16 cellular contexts compared by ENCODE assay signal in genomic region chr13:113817860-113818691, GRCh38. TPM values are rescaled to one million over a fixed set of nuclear protein-coding genes. Genes with fewer than 3 reads are reported as not detected.
A peak's percentile ranks its signal among the peaks of the same experiment; 100 is the strongest.
DNase-seq lines count a peak whose midpoint lies in the region; ATAC-seq and TF ChIP-seq lines count a peak whose summit lies in the region.
"Had no signal": no experiment of that assay in that cellular context is flagged by ENCODE, and none has a peak within 500 bp of the region (broad histone marks: within the 10 kb centered on the region; RNA-seq: fewer than 3 reads in every experiment).

No MANE protein-coding gene starts in this region.

- H3K27me3 ChIP-seq in HUES6 (ENCODE audit: control insufficient read depth, insufficient read depth, low read length) (no peaks in the 10 kb centered on the region), mesenchymal stem cell (ENCODE audit: control insufficient read depth in 1 of 2, insufficient read depth in 1 of 2, low read length in 2 of 2) (no peaks in the 10 kb centered on the region), A673 (replicated peaks; ENCODE audit: insufficient read depth, low read depth, low read length, poor library complexity) (no peaks in the 10 kb centered on the region)

- POLR2A ChIA-PET in A673 (lab: Charles Lee; ENCODE audit: low non-redundant PET), result no interaction called here

- H2BK12ac ChIP-seq in mesenchymal stem cell (ENCODE audit: low read length in 2 of 2), result peak overlapping the region; percentile 41 to 68

- 91% methylated on average over 60 of the region's 60 CpGs for WGBS in mesenchymal stem cell

- H2BK15ac ChIP-seq in mesenchymal stem cell (ENCODE audit: low read depth, poor library complexity, severe bottlenecking), result no peak overlapping the region

- no peak overlapping the region for H3K14ac ChIP-seq in mesenchymal stem cell (ENCODE audit: low read length in 2 of 2)

- CTCF ChIA-PET in A673 (lab: Charles Lee), result no interaction called here

- H2AK5ac ChIP-seq in mesenchymal stem cell (ENCODE audit: low read length, severe bottlenecking), result peak overlapping the region; percentile 43

- peak overlapping the region; percentile 40 for H2BK120ac ChIP-seq in mesenchymal stem cell (ENCODE audit: low read depth, low read length)

- H3K4me3 ChIP-seq in HUES6 (ENCODE audit: low read depth, low read length) (no peak overlapping the region), coronary artery (no peak overlapping the region), mesenchymal stem cell (ENCODE audit: insufficient read depth in 1 of 2, low read depth in 1 of 2, low read length in 2 of 2) (peak overlapping the region in 1 of 2 experiments; percentile 18), A673 (ENCODE audit: low read depth, low read length, poor library complexity, severe bottlenecking) (no peak overlapping the region)
- H3K4me3 ChIP-seq: K562 had no signal

- no peak overlapping the region for H2BK5ac ChIP-seq in mesenchymal stem cell (ENCODE audit: low read depth, low read length, poor library complexity, severe bottlenecking)

- no peak overlapping the region for H4K8ac ChIP-seq in mesenchymal stem cell (ENCODE audit: low read length)

- no peak overlapping the region for H3K9ac ChIP-seq in HUES6 (ENCODE audit: low read length)
- H3K9ac ChIP-seq in mesenchymal stem cell (ENCODE audit: low read length), result no peak overlapping the region
- H3K9ac ChIP-seq: SK-N-SH had no signal

- intact Hi-C loops in A673 (cut with micrococcal nuclease; ENCODE audit: unreplicated experiment), result loop anchor here (2.0 kb wide), 1 partner anchor 409 kb away; no protein-coding TSS in a partner anchor

- H3K9me3 ChIP-seq in HUES6 (ENCODE audit: control insufficient read depth, insufficient read depth, low read depth, low read length) (no peaks in the 10 kb centered on the region), mesenchymal stem cell (ENCODE audit: control insufficient read depth, low read length) (no peaks in the 10 kb centered on the region), A673 (ENCODE audit: low read depth, low read length, poor library complexity, severe bottlenecking) (no peaks in the 10 kb centered on the region)
- H3K9me3 ChIP-seq: SK-N-SH had no signal

- H3K18ac ChIP-seq in mesenchymal stem cell (ENCODE audit: low read depth in 1 of 2, low read length in 2 of 2), result no peak overlapping the region

- H3K27ac ChIP-seq in HUES6 (ENCODE audit: low read depth, low read length) (0 out of 2 replicates have a peak overlapping the region, but pooled peaks have one; percentile 47), coronary artery (peak overlapping the region; percentile 54 to 83), mesenchymal stem cell (ENCODE audit: low read length, poor library complexity, severe bottlenecking) (no peak overlapping the region), substantia nigra (ENCODE audit: low read depth, low read length, poor library complexity, severe bottlenecking) (peak overlapping the region; percentile 27), A673 (ENCODE audit: low read depth, low read length, poor library complexity, severe bottlenecking) (no peak overlapping the region)

- H3K79me1 ChIP-seq in mesenchymal stem cell (replicated peaks; ENCODE audit: low read length, poor library complexity, severe bottlenecking), result peaks cover 9% of the 10 kb centered on the region

- no peaks in the 10 kb centered on the region; the same call in 1 of the 2 replicates for H3K36me3 ChIP-seq in HUES6 (ENCODE audit: control insufficient read depth, insufficient read depth, low read length)
- H3K36me3 ChIP-seq in mesenchymal stem cell (ENCODE audit: control insufficient read depth in 1 of 2, insufficient read depth in 2 of 2, low read depth in 1 of 2, low read length in 2 of 2), result peaks cover 16 to 61% of the 10 kb centered on the region in 2 experiments
- no peaks in the 10 kb centered on the region for H3K36me3 ChIP-seq in A673 (ENCODE audit: insufficient read depth, low read length, poor library complexity, severe bottlenecking)

- no peak overlapping the region for H3K23ac ChIP-seq in mesenchymal stem cell (ENCODE audit: low read length in 2 of 2)

- TF ChIP-seq CTCF in coronary artery (IDR thresholded peaks at IDR 0.05) (no peak), A673 (conservative IDR thresholded peaks at IDR 0.05; ENCODE audit: low read depth, low read length) (no peak)

- DNase-seq in coronary artery (ENCODE audit: low spot score) (no peak), mesenchymal stem cell (no peak), substantia nigra (lab: John Stamatoyannopoulos, UW) (no peak), LoVo (ENCODE audit: low spot score) (no peak), A673 (ENCODE audit: low spot score) (no peak)
- no peak for DNase-seq in stimulated activated CD4-positive, alpha-beta T cell treated with anti-CD3 and anti-CD28 coated beads, Interleukin-4, amount 100 ng/mL, for 24 hours
- DNase-seq: activated gamma-delta T cell; AML-193; effector CD4-positive, alpha-beta T cell; kidney; NCI-H146; SK-N-SH; stimulated activated CD8-positive, alpha-beta memory T cell treated with anti-CD3 and anti-CD28 coated beads, Interleukin-4, amount 100 ng/mL, for 48 hours had no signal

- H3K4me1 ChIP-seq in HUES6 (ENCODE audit: control insufficient read depth, insufficient read depth, low read length) (peaks cover 4% of the 10 kb centered on the region; the same call in 1 of the 2 replicates), mesenchymal stem cell (ENCODE audit: control insufficient read depth, insufficient read depth, low read depth, low read length) (peaks cover 82% of the 10 kb centered on the region), A673 (ENCODE audit: insufficient read depth, low read length, poor library complexity, severe bottlenecking) (peaks cover 8% of the 10 kb centered on the region)

- peak overlapping the region in 1 of 2 experiments; percentile 54 for H3K4ac ChIP-seq in mesenchymal stem cell (ENCODE audit: low read depth in 1 of 2, low read length in 2 of 2)

- no peak for ATAC-seq in HG03378 (IDR thresholded peaks at IDR 0.05; ENCODE audit: unreplicated experiment)
- ATAC-seq: K562 had no signal

- H3K4me2 ChIP-seq in mesenchymal stem cell (ENCODE audit: low read length, poor library complexity, severe bottlenecking), result no peak overlapping the region
- H3K4me2 ChIP-seq: SK-N-SH had no signal

- no peak overlapping the region for H2AFZ ChIP-seq in mesenchymal stem cell (ENCODE audit: low read depth, low read length)

- no TSS peak for BruUV-seq in A673 (replicated peaks; lab: Mats Ljungman, UMichigan)

- H4K91ac ChIP-seq in mesenchymal stem cell (ENCODE audit: low read length), result peak overlapping the region; percentile 59

RNA-seq across cellular contexts. Expression of gene GAS6, which starts 45.8 kb away (rescaled TPM):
- 126 TPM for polyA plus RNA-seq in mesenchymal stem cell (2013, experiment 1 of 2)
- polyA plus RNA-seq in mesenchymal stem cell (2013, experiment 2 of 2), result 127 TPM
- 0.67 and 0.79 TPM in 2 replicates for total RNA-seq in A673 (2021)

RNA-seq across cellular contexts. Expression of gene TMEM255B, which starts 59.0 kb away (rescaled TPM):
- polyA plus RNA-seq in mesenchymal stem cell (2013, experiment 1 of 2), result 2.0 TPM
- 2.2 TPM for polyA plus RNA-seq in mesenchymal stem cell (2013, experiment 2 of 2)
- total RNA-seq in A673 (2021), result 0.06 and 0.15 TPM in 2 replicates

Comparison
In these comparisons a context has a peak if more than half of its experiments do, and no peak if none do; other contexts are left out.
1. H3K27ac ChIP-seq: peak in HUES6 (single experiment), coronary artery (2 of 2) and substantia nigra (single experiment); none in mesenchymal stem cell (single experiment) and A673 (single experiment).